10 cellular contexts compared by ENCODE assay signal in the genomic region with DNA sequence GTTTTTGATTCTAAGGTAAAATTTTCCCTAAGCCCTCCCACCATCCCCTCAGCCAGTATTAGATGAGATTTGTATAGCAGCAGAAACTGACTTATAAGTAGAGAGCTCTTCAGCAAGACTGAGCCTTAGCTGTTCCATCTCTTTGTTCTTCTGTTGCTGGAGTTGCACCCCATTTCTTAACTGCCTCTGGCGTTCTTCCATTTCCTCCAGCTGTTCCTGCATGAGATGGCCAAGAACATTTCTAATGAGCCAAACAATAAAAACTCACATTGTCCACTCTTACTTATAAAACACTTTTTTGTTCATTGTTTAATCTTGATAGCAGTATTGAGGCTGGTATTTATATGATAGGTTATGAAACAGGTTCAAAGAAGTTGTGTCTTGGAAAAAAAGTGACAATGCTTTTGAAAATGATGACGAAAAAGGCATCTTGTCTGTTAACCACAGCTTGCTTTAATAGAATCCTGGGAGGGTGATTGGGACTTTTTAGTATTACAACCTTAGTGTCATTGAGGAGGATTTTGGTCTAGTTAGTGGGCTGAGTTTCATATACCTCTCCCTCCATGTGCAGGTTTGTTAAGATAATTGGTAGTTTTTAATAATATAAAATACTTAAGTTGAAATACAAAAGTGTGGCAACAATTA. TPM values are rescaled to one million over a fixed set of nuclear protein-coding genes. Genes with fewer than 3 reads are reported as not detected.
DNase-seq lines count a peak whose midpoint lies in the region; ATAC-seq and TF ChIP-seq lines count a peak whose summit lies in the region.
"Had no signal": no experiment of that assay in that cellular context is flagged by ENCODE, and none has a peak within 500 bp of the region (broad histone marks: within the 10 kb centered on the region; RNA-seq: fewer than 3 reads in every experiment).

No MANE protein-coding gene starts in this region.

- H2AK5ac ChIP-seq in IMR-90 (ENCODE audit: low read depth, low read length), result no peak overlapping the region

- H3K27me3 ChIP-seq in IMR-90 (ENCODE audit: control insufficient read depth, insufficient read depth, low read length) (no peaks in the 10 kb centered on the region), body of pancreas (no peaks in the 10 kb centered on the region), stomach (no peaks in the 10 kb centered on the region)
- H3K27me3 ChIP-seq: neutrophil had no signal

- no peak overlapping the region for H4K91ac ChIP-seq in IMR-90 (ENCODE audit: insufficient read depth, low read depth, low read length)

- ATAC-seq in IMR-90 (ENCODE audit: low read depth), result peak; percentile 30; the same call in 1 of the 2 replicates
- ATAC-seq in body of pancreas, result peak; percentile 42
- ATAC-seq in HG02884 (IDR thresholded peaks at IDR 0.05; ENCODE audit: unreplicated experiment), result no peak
- no peak for ATAC-seq in GM21619 (IDR thresholded peaks at IDR 0.05; ENCODE audit: unreplicated experiment)
- no peak for ATAC-seq in stimulated activated memory B cell treated with anti-CD40 and anti-IgM and Interleukin-4, amounts not matched to agents 10 μg/mL and 1 μg/mL and 100 μg/mL, for 72 hours

- H2BK5ac ChIP-seq in IMR-90 (ENCODE audit: low read depth, low read length, poor library complexity, severe bottlenecking), result peak overlapping the region; percentile 42

- H3K9me1 ChIP-seq in IMR-90 (ENCODE audit: insufficient read depth, low read length), result peaks cover 5% of the 10 kb centered on the region; the same call in 1 of the 2 replicates

- no peak overlapping the region for H2BK120ac ChIP-seq in IMR-90 (ENCODE audit: low read depth, low read length)

- H3K4me1 ChIP-seq in IMR-90 (ENCODE audit: control insufficient read depth, insufficient read depth, low read length) (peaks cover 11% of the 10 kb centered on the region), body of pancreas (peaks cover 18% of the 10 kb centered on the region), stomach (peaks cover 23 to 68% (median 49%) of the 10 kb centered on the region in 4 donors)

- no peak overlapping the region for H3K23ac ChIP-seq in IMR-90 (ENCODE audit: low read depth, low read length)

- H2AFZ ChIP-seq in IMR-90 (replicated peaks; ENCODE audit: low read length, poor library complexity), result no peak overlapping the region

- no peaks in the 10 kb centered on the region for H3K9me3 Mint-ChIP-seq in stimulated activated memory B cell treated with anti-CD40 and anti-IgM and Interleukin-4, amounts not matched to agents 10 μg/mL and 1 μg/mL and 100 μg/mL, for 72 hours

- no peak overlapping the region for H2AK9ac ChIP-seq in IMR-90 (replicated peaks; ENCODE audit: low read depth, low read length, poor library complexity)

- H3K4me3 Mint-ChIP-seq in stimulated activated memory B cell treated with anti-CD40 and anti-IgM and Interleukin-4, amounts not matched to agents 10 μg/mL and 1 μg/mL and 100 μg/mL, for 72 hours, result no peak overlapping the region

- TF ChIP-seq EP300 in stomach (IDR thresholded peaks at IDR 0.05), result no peak

- no peaks in the 10 kb centered on the region for H3K27me3 Mint-ChIP-seq in stimulated activated memory B cell treated with anti-CD40 and anti-IgM and Interleukin-4, amounts not matched to agents 10 μg/mL and 1 μg/mL and 100 μg/mL, for 72 hours

- in situ Hi-C loops in IMR-90 (cut with MboI; ENCODE audit: low sequenced_read_pairs), result no loop called here

- POLR2A ChIA-PET in IMR-90 (lab: Charles Lee; ENCODE audit: unreplicated experiment), result no interaction called here

- peaks cover 10% of the 10 kb centered on the region; the same call in 1 of the 2 replicates for H4K20me1 ChIP-seq in IMR-90 (ENCODE audit: insufficient read depth, low read length)

- DNase-seq in IMR-90 (peak; percentile 74), body of pancreas (no peak), iris pigment epithelial cell (ENCODE audit: low read depth) (peak; percentile 76), stomach (peak; percentile 43), hippocampal formation (lab: John Stamatoyannopoulos, UW) (no peak)
- DNase-seq: effector CD8-positive, alpha-beta T cell had no signal

- H3K36me3 ChIP-seq in IMR-90 (ENCODE audit: control insufficient read depth, insufficient read depth, low read length), result peaks cover 28% of the 10 kb centered on the region
- peaks cover 0 to 16% of the 10 kb centered on the region in 2 donors for H3K36me3 ChIP-seq in body of pancreas (replicated peaks in 1 of 2; ENCODE audit: insufficient read depth in 1 of 2, low read depth in 2 of 2)
- H3K36me3 ChIP-seq in stomach, result peaks cover 18 to 75% (median 68%) of the 10 kb centered on the region in 4 donors

- H3K27ac Mint-ChIP-seq in stimulated activated memory B cell treated with anti-CD40 and anti-IgM and Interleukin-4, amounts not matched to agents 10 μg/mL and 1 μg/mL and 100 μg/mL, for 72 hours, result no peak overlapping the region

- TF ChIP-seq POLR2A in IMR-90 (IDR thresholded peaks at IDR 0.05; ENCODE audit: low read depth, low read length) (no peak; the same call in 1 of the 2 replicates), body of pancreas (IDR thresholded peaks at IDR 0.05) (no peak), stomach (IDR thresholded peaks at IDR 0.05) (no peak)

- H3K36me3 Mint-ChIP-seq in stimulated activated memory B cell treated with anti-CD40 and anti-IgM and Interleukin-4, amounts not matched to agents 10 μg/mL and 1 μg/mL and 100 μg/mL, for 72 hours, result peaks cover 52% of the 10 kb centered on the region

- no peaks in the 10 kb centered on the region for H3K4me1 Mint-ChIP-seq in stimulated activated memory B cell treated with anti-CD40 and anti-IgM and Interleukin-4, amounts not matched to agents 10 μg/mL and 1 μg/mL and 100 μg/mL, for 72 hours

- no peak overlapping the region for H3K14ac ChIP-seq in IMR-90 (replicated peaks; ENCODE audit: low read depth, low read length)

- no peak overlapping the region for H4K5ac ChIP-seq in IMR-90 (ENCODE audit: low read depth, low read length)

- TF ChIP-seq CTCF in IMR-90 (conservative IDR thresholded peaks at IDR 0.05; ENCODE audit: low read depth, low read length), result no peak
- no peak for TF ChIP-seq CTCF in body of pancreas (IDR thresholded peaks at IDR 0.05)
- TF ChIP-seq CTCF in stomach (IDR thresholded peaks at IDR 0.05), result no peak

- H3K56ac ChIP-seq in IMR-90 (ENCODE audit: extremely low read depth, insufficient read depth, low read length), result no peak overlapping the region

- no peak overlapping the region for H2BK20ac ChIP-seq in IMR-90 (ENCODE audit: low read depth, low read length)

- intact Hi-C loops in IMR-90 (cut with micrococcal nuclease) (loop anchor here (5.0 kb wide), 1 partner anchor 158 kb away; no protein-coding TSS in a partner anchor), body of pancreas (cut with DNase I) (no loop called here), stomach (cut with DNase I; ENCODE audit: low total_unique reads) (no loop called here)

- CTCF ChIA-PET in IMR-90 (lab: Yijun Ruan, JAX), result no interaction called here

- no peak overlapping the region for H3K4ac ChIP-seq in IMR-90 (ENCODE audit: low read depth, low read length)

- TF ChIP-seq RAD21 in IMR-90 (IDR thresholded peaks at IDR 0.05; ENCODE audit: low read length), result no peak

- H4K8ac ChIP-seq in IMR-90 (ENCODE audit: low read depth in 2 of 2, low read length in 2 of 2), result no peak overlapping the region

- H3K4me2 ChIP-seq in IMR-90 (ENCODE audit: low read depth, low read length), result no peak overlapping the region; the same call in 1 of the 2 replicates

- H3K79me1 ChIP-seq in IMR-90 (ENCODE audit: low read depth in 1 of 2, low read length in 2 of 2), result peaks cover 12 to 47% of the 10 kb centered on the region in 2 experiments

- BruUV-seq in IMR-90 (replicated peaks; lab: Mats Ljungman, UMichigan), result no TSS peak

- H3K9me3 ChIP-seq in IMR-90 (ENCODE audit: control insufficient read depth, insufficient read depth, low read length), result no peaks in the 10 kb centered on the region
- H3K9me3 ChIP-seq in body of pancreas, result no peaks in the 10 kb centered on the region
- H3K9me3 ChIP-seq in stomach, result no peaks in the 10 kb centered on the region
- H3K9me3 ChIP-seq: neutrophil had no signal

- no peak overlapping the region for H3K9ac ChIP-seq in IMR-90 (ENCODE audit: low read depth, low read length)

- no peak overlapping the region for H3K4me3 ChIP-seq in IMR-90 (ENCODE audit: insufficient read depth, low read depth, low read length)
- H3K4me3 ChIP-seq in body of pancreas, result no peak overlapping the region
- H3K4me3 ChIP-seq in stomach, result no peak overlapping the region

- dilution Hi-C loops in IMR-90 (cut with HindIII; ENCODE audit: low sequenced_read_pairs, unreplicated experiment), result no loop called here

- H3K18ac ChIP-seq in IMR-90 (ENCODE audit: low read depth, low read length), result no peak overlapping the region

- H2BK15ac ChIP-seq in IMR-90 (ENCODE audit: low read depth, low read length), result no peak overlapping the region

- peak overlapping the region; percentile 73; the same call in 1 of the 2 replicates for H3K27ac ChIP-seq in IMR-90 (ENCODE audit: insufficient read depth, low read length)
- peak overlapping the region in 1 of 4 donors; percentile 11 for H3K27ac ChIP-seq in body of pancreas
- peak overlapping the region in 4 of 5 donors; percentile 32 to 65 (median 57) for H3K27ac ChIP-seq in stomach
- H3K27ac ChIP-seq: neutrophil had no signal

- 50% methylated on average over 1 of the region's 2 CpGs; no CpG with 5 or more reads in 1 of the 2 experiments for WGBS in IMR-90 (ENCODE audit: extremely low coverage in 2 of 2, insufficient read length in 1 of 2), 2 experiments
- 70 to 79% methylated on average over 2 of the region's 2 CpGs for WGBS in body of pancreas, 2 donors
- WGBS in stomach, 5 donors, result 29 to 39% (median 39%) methylated on average over 2 of the region's 2 CpGs

RNA-seq across cellular contexts. Expression of a gene that starts 18.3 kb away (rescaled TPM):
- total RNA-seq in IMR-90 (2012; rRNA removed) (103 and 139 TPM in 2 replicates), body of pancreas (1 to 10 TPM; 2.3 to 4.9 TPM), stomach (10 to 100 TPM; 12.3 to 38.5 (median 22.8) TPM)
- polyA plus RNA-seq in IMR-90 (2012; rRNA removed) (41.3 and 48.9 TPM in 2 replicates), stomach (10 to 100 TPM in 1 of 3 donors, 1 to 10 TPM in 2; 5.5 to 11.6 (median 6.0) TPM)
- 24.0 and 32.6 TPM in 2 replicates for polyA plus RNA-seq in IMR-90 (2012; cell fraction: cytosol; rRNA removed)
- polyA plus RNA-seq in IMR-90 (2012; cell fraction: nucleus; rRNA removed; ENCODE audit: low replicate concordance), result 15.3 and 50.5 TPM in 2 replicates

RNA-seq across cellular contexts. Expression of a gene that starts 33.3 kb away (rescaled TPM):
- total RNA-seq in IMR-90 (2012; rRNA removed), result 138 and 161 TPM in 2 replicates
- 71.0 and 82.9 TPM in 2 replicates for polyA plus RNA-seq in IMR-90 (2012; rRNA removed)
- 30.3 and 58.3 TPM in 2 replicates for polyA plus RNA-seq in IMR-90 (2012; cell fraction: cytosol; rRNA removed)
- 34.6 and 96.3 TPM in 2 replicates for polyA plus RNA-seq in IMR-90 (2012; cell fraction: nucleus; rRNA removed; ENCODE audit: low replicate concordance)
- total RNA-seq in body of pancreas, result 10 to 100 TPM; 40.2 to 63.8 TPM
- total RNA-seq in stomach, result 100 to 1,000 TPM in 3 of 5 donors, 10 to 100 TPM in 2; 43.2 to 226 (median 160) TPM
- polyA plus RNA-seq in stomach, result 10 to 100 TPM; 38.0 to 56.7 (median 41.4) TPM

RNA-seq across cellular contexts. Expression of a gene that starts 33.9 kb away (rescaled TPM):
- total RNA-seq in IMR-90 (2012; rRNA removed), result 31.0 and 59.2 TPM in 2 replicates
- 43.5 and 52.6 TPM in 2 replicates for polyA plus RNA-seq in IMR-90 (2012; rRNA removed)
- polyA plus RNA-seq in IMR-90 (2012; cell fraction: cytosol; rRNA removed), result 13.7 and 23.7 TPM in 2 replicates
- 4.7 and 28.5 TPM in 2 replicates for polyA plus RNA-seq in IMR-90 (2012; cell fraction: nucleus; rRNA removed; ENCODE audit: low replicate concordance)
- 10 to 100 TPM; 12.5 to 22.7 TPM for total RNA-seq in body of pancreas
- total RNA-seq in stomach, result 100 to 1,000 TPM in 1 of 5 donors, 10 to 100 TPM in 4; 10.4 to 151 (median 26.3) TPM
- polyA plus RNA-seq in stomach, result 10 to 100 TPM; 55.0 to 88.6 (median 65.9) TPM

Comparison
In these comparisons a context has a peak if more than half of its experiments do, and no peak if none do; other contexts are left out.
1. ATAC-seq: peak in IMR-90 (single experiment) and body of pancreas (single experiment); none in HG02884 (single experiment), GM21619 (single experiment) and stimulated activated memory B cell treated with anti-CD40 and anti-IgM and Interleukin-4, amounts not matched to agents 10 μg/mL and 1 μg/mL and 100 μg/mL, for 72 hours (single experiment).
2. DNase-seq: peak in IMR-90 (single experiment), iris pigment epithelial cell (single experiment) and stomach (single experiment); none in body of pancreas (0 of 4) and hippocampal formation (0 of 2).